In the genomic region with DNA sequence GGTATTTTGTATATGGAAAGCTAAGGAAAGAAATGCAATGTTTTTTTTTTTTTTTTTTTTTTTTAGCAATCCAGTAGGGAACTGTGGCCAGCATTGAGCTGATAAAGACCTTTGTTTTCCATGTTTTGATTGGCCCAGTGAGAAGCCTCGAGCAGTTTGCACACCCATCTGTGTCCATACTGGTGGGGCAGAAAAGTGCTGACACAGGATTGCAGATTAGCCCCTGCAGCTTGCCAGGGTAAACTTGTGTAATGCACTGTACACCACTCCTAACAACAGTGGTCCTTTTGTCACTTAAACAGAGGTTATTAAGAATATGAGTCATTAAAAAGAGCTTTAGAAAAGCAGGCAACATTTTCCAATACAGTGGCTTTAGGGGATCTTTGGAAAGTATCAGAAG, we compare ENCODE assay signal across 14 cellular contexts.
DNase-seq lines count a peak whose midpoint lies in the region; ATAC-seq and TF ChIP-seq lines count a peak whose summit lies in the region.
"Had no signal": no experiment of that assay in that cellular context is flagged by ENCODE, and none has a peak within 500 bp of the region (broad histone marks: within the 10 kb centered on the region; RNA-seq: fewer than 3 reads in every experiment).

No MANE protein-coding gene starts in this region.

- no peak for ATAC-seq in HG02610 (IDR thresholded peaks at IDR 0.05; ENCODE audit: unreplicated experiment)
- ATAC-seq: gastroesophageal sphincter; stimulated activated memory B cell treated with anti-CD40 and anti-IgM and Interleukin-4, amounts not matched to agents 10 μg/mL and 1 μg/mL and 100 μg/mL, for 72 hours had no signal

- WGBS in ovary, 3 donors: 0 to 5% (median 0%) methylated on average over 1 of the region's 1 CpG

- H3K36me3 ChIP-seq in ovary: no peaks in the 10 kb centered on the region
- H3K36me3 ChIP-seq: gastroesophageal sphincter, vagina had no signal

- TF ChIP-seq CTCF in fibroblast of mammary gland (conservative IDR thresholded peaks at IDR 0.05; ENCODE audit: control insufficient read depth, insufficient read depth, low read depth, low read length) (no peak), ovary (IDR thresholded peaks at IDR 0.05) (no peak)

- TF ChIP-seq POLR2A in ovary (IDR thresholded peaks at IDR 0.05): no peak

- peak; percentile 32 for DNase-seq in HT1080 (ENCODE audit: low read depth)
- DNase-seq in RPMI7951 (ENCODE audit: low read depth): peak; percentile 70
- peak; percentile 48 for DNase-seq in fibroblast of mammary gland (ENCODE audit: low read depth)
- DNase-seq in ovary: peak in 4 of 5 donors; percentile 26 to 50 (median 38)
- no peak for DNase-seq in activated CD4-positive, CD25-positive, alpha-beta regulatory T cell (lab: John Stamatoyannopoulos, UW)
- DNase-seq in NCI-H446 treated with DMSO at 0.1 percent for 48 hours (lab: John Stamatoyannopoulos, UW): no peak
- DNase-seq: activated CD4-positive, alpha-beta T cell treated with anti-CD3 and anti-CD28 coated beads, Interleukin-2, amount 50 U/mL, for 48 hours; effector CD8-positive, alpha-beta T cell; SHP77 treated with DMSO at 0.1 percent for 48 hours had no signal

- no peaks in the 10 kb centered on the region for H3K4me1 ChIP-seq in ovary (ENCODE audit: insufficient read depth)
- H3K4me1 ChIP-seq: gastroesophageal sphincter, vagina had no signal

- H3K27ac ChIP-seq in ovary: no peak overlapping the region
- H3K27ac ChIP-seq: C4-2B, gastroesophageal sphincter, vagina had no signal

- H3K27me3 ChIP-seq in ovary: no peaks in the 10 kb centered on the region
- H3K27me3 ChIP-seq: gastroesophageal sphincter, vagina had no signal

- TF ChIP-seq EP300 in ovary (IDR thresholded peaks at IDR 0.05): no peak

- H3K9me3 ChIP-seq in ovary: no peaks in the 10 kb centered on the region
- H3K9me3 ChIP-seq: gastroesophageal sphincter, vagina had no signal

- H3K4me3 ChIP-seq in fibroblast of mammary gland (ENCODE audit: control insufficient read depth, low read depth, low read length): no peak overlapping the region
- H3K4me3 ChIP-seq in ovary: no peak overlapping the region
- H3K4me3 ChIP-seq: gastroesophageal sphincter, vagina had no signal

- intact Hi-C loops in ovary (cut with DNase I): no loop called here

Comparison
In these comparisons a context has a peak if more than half of its experiments do, and no peak if none do; other contexts are left out.
1. DNase-seq: peak in HT1080 (single experiment), RPMI7951 (single experiment), fibroblast of mammary gland (single experiment) and ovary (4 of 5); none in activated CD4-positive, CD25-positive, alpha-beta regulatory T cell (0 of 4) and NCI-H446 treated with DMSO at 0.1 percent for 48 hours (single experiment).